In the genomic region with DNA sequence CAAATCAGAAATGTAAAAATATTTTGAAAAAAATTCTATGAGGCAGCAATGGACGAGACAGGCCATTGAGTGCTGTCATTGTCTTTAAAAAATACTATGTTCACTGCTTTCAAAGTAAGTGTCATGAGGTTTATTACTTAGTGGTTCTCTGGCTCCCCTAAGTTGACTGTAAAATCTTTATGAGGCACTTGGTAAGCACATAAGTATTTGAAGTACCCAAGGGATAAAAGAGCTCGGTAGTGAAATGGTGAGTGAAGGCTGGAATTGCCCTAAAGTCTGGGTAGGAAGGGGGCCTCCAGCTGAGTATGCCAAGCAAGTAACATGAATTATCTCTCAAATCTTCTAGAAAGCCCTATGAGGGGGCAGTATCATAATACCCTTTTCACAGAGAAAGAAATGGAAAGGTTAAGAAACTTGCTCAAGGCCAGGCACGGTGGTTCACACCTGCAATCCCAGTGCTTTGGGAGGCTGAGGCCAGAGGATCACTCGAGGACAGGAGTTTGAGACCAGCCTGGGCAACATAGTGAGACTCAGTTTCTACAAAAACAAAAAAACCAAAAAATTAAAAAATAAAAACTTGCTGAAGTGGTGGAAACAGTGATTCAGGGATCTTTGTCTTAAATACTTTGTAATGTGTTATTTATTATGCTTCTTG, we compare ENCODE assay signal across 1 cellular context.
A peak's percentile ranks its signal among the peaks of the same experiment; 100 is the strongest.
TF ChIP-seq lines count a peak whose summit lies in the region.

No MANE protein-coding gene starts in this region.

TF ChIP-seq in HEK293, 187 proteins besides CTCF, POLR2A, EP300 and RAD21 (continued from another document):
- TF ChIP-seq, protein P1, sequence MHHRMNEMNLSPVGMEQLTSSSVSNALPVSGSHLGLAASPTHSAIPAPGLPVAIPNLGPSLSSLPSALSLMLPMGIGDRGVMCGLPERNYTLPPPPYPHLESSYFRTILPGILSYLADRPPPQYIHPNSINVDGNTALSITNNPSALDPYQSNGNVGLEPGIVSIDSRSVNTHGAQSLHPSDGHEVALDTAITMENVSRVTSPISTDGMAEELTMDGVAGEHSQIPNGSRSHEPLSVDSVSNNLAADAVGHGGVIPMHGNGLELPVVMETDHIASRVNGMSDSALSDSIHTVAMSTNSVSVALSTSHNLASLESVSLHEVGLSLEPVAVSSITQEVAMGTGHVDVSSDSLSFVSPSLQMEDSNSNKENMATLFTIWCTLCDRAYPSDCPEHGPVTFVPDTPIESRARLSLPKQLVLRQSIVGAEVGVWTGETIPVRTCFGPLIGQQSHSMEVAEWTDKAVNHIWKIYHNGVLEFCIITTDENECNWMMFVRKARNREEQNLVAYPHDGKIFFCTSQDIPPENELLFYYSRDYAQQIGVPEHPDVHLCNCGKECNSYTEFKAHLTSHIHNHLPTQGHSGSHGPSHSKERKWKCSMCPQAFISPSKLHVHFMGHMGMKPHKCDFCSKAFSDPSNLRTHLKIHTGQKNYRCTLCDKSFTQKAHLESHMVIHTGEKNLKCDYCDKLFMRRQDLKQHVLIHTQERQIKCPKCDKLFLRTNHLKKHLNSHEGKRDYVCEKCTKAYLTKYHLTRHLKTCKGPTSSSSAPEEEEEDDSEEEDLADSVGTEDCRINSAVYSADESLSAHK (tag by site-specific recombination; IDR thresholded peaks at IDR 0.05) = peak; percentile 87
- TF ChIP-seq IKZF3 (tag by site-specific recombination; IDR thresholded peaks at IDR 0.05) = peak; percentile 78
- TF ChIP-seq, protein P2, sequence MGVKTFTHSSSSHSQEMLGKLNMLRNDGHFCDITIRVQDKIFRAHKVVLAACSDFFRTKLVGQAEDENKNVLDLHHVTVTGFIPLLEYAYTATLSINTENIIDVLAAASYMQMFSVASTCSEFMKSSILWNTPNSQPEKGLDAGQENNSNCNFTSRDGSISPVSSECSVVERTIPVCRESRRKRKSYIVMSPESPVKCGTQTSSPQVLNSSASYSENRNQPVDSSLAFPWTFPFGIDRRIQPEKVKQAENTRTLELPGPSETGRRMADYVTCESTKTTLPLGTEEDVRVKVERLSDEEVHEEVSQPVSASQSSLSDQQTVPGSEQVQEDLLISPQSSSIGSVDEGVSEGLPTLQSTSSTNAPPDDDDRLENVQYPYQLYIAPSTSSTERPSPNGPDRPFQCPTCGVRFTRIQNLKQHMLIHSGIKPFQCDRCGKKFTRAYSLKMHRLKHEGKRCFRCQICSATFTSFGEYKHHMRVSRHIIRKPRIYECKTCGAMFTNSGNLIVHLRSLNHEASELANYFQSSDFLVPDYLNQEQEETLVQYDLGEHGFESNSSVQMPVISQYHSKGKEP (tag by site-specific recombination; IDR thresholded peaks at IDR 0.05) = 0 out of 2 replicates have a peak, but pooled peaks have one; percentile 10
- TF ChIP-seq, protein P3, sequence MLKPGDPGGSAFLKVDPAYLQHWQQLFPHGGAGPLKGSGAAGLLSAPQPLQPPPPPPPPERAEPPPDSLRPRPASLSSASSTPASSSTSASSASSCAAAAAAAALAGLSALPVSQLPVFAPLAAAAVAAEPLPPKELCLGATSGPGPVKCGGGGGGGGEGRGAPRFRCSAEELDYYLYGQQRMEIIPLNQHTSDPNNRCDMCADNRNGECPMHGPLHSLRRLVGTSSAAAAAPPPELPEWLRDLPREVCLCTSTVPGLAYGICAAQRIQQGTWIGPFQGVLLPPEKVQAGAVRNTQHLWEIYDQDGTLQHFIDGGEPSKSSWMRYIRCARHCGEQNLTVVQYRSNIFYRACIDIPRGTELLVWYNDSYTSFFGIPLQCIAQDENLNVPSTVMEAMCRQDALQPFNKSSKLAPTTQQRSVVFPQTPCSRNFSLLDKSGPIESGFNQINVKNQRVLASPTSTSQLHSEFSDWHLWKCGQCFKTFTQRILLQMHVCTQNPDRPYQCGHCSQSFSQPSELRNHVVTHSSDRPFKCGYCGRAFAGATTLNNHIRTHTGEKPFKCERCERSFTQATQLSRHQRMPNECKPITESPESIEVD (tag by site-specific recombination; IDR thresholded peaks at IDR 0.05) = peak; percentile 86
- no peak for TF ChIP-seq ZNF707 (tag by site-specific recombination; IDR thresholded peaks at IDR 0.05)
- peak; percentile 93 for TF ChIP-seq ZNF561 (tag by site-specific recombination; IDR thresholded peaks at IDR 0.05; ENCODE audit: borderline replicate concordance)
- TF ChIP-seq MEIS1 (CRISPR knock-in tag; IDR thresholded peaks at IDR 0.05; ENCODE audit: borderline replicate concordance) = no peak
- peak; percentile 60; the same call in 1 of the 2 replicates for TF ChIP-seq TCF7L2 (IDR thresholded peaks at IDR 0.05; ENCODE audit: borderline replicate concordance, low read depth, low read length)
- TF ChIP-seq PATZ1 (tag by site-specific recombination; IDR thresholded peaks at IDR 0.05) = no peak
- peak; percentile 86; the same call in 1 of the 2 replicates for TF ChIP-seq OVOL3 (tag by site-specific recombination; IDR thresholded peaks at IDR 0.05)
- no peak for TF ChIP-seq GLI4 (tag by site-specific recombination; IDR thresholded peaks at IDR 0.05)
- peak; percentile 43; the same call in 1 of the 2 replicates for TF ChIP-seq ZSCAN30 (tag by site-specific recombination; IDR thresholded peaks at IDR 0.05)
- no peak for TF ChIP-seq ZNF311 (tag by site-specific recombination; IDR thresholded peaks at IDR 0.05; ENCODE audit: borderline replicate concordance)
- TF ChIP-seq, protein P4, sequence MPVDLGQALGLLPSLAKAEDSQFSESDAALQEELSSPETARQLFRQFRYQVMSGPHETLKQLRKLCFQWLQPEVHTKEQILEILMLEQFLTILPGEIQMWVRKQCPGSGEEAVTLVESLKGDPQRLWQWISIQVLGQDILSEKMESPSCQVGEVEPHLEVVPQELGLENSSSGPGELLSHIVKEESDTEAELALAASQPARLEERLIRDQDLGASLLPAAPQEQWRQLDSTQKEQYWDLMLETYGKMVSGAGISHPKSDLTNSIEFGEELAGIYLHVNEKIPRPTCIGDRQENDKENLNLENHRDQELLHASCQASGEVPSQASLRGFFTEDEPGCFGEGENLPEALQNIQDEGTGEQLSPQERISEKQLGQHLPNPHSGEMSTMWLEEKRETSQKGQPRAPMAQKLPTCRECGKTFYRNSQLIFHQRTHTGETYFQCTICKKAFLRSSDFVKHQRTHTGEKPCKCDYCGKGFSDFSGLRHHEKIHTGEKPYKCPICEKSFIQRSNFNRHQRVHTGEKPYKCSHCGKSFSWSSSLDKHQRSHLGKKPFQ (tag by site-specific recombination; IDR thresholded peaks at IDR 0.05) = peak; percentile 91
- 0 out of 2 replicates have a peak, but pooled peaks have one; percentile 51 for TF ChIP-seq ZNF341 (tag by site-specific recombination; IDR thresholded peaks at IDR 0.05; ENCODE audit: low read depth)
- TF ChIP-seq GLI2 (tag by site-specific recombination; IDR thresholded peaks at IDR 0.05; ENCODE audit: borderline replicate concordance, low read depth) = peak; percentile 50; the same call in 1 of the 2 replicates
- peak; percentile 25; the same call in 1 of the 2 replicates for TF ChIP-seq ZXDB (tag by site-specific recombination; IDR thresholded peaks at IDR 0.05)
- TF ChIP-seq GLIS1 (tag by site-specific recombination; IDR thresholded peaks at IDR 0.05) = peak; percentile 98
- peak; percentile 86 for TF ChIP-seq ZNF843 (tag by site-specific recombination; IDR thresholded peaks at IDR 0.05)
- peak; percentile 60 for TF ChIP-seq ZIC2 (tag by site-specific recombination; IDR thresholded peaks at IDR 0.05)
- TF ChIP-seq ZNF518A (tag by site-specific recombination; conservative IDR thresholded peaks at IDR 0.05; ENCODE audit: low read depth) = no peak
- TF ChIP-seq, protein P5, sequence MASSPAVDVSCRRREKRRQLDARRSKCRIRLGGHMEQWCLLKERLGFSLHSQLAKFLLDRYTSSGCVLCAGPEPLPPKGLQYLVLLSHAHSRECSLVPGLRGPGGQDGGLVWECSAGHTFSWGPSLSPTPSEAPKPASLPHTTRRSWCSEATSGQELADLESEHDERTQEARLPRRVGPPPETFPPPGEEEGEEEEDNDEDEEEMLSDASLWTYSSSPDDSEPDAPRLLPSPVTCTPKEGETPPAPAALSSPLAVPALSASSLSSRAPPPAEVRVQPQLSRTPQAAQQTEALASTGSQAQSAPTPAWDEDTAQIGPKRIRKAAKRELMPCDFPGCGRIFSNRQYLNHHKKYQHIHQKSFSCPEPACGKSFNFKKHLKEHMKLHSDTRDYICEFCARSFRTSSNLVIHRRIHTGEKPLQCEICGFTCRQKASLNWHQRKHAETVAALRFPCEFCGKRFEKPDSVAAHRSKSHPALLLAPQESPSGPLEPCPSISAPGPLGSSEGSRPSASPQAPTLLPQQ (tag by site-specific recombination; IDR thresholded peaks at IDR 0.05) = no peak
